Comparison of ENCODE assay signal across 3 cellular contexts in genomic region chr20:3843990-3844619, GRCh38. TPM values are rescaled to one million over a fixed set of nuclear protein-coding genes. Genes with fewer than 3 reads are reported as not detected.
DNase-seq lines count a peak whose midpoint lies in the region; ATAC-seq and TF ChIP-seq lines count a peak whose summit lies in the region.
"Not testable (repeated sequence)": the region's sequence is repeated elsewhere in the genome, so short reads cannot be mapped to it uniquely, and the experiment has no call there.

No MANE protein-coding gene starts in this region.

- H3K27ac Mint-ChIP-seq in HFFc6 (peak overlapping the region; percentile 41; the same call in 1 of the 2 replicates), T-helper 17 cell (peak overlapping the region; percentile 11)
- not testable (repeated sequence) for H3K27ac Mint-ChIP-seq in natural killer cell treated with Interleukin-12 subunit alpha and Interleukin-12 subunit beta and Interleukin-15 and Interleukin-18, amount 100 ng/mL, for 72 hours

- DNase-seq in HFFc6, T-helper 17 cell: not testable (repeated sequence)
- peak; percentile 15 for DNase-seq in natural killer cell treated with Interleukin-12 subunit alpha and Interleukin-12 subunit beta and Interleukin-15 and Interleukin-18, amount 100 ng/mL, for 72 hours (ENCODE audit: low spot score)

- TF ChIP-seq CTCF in HFFc6 (IDR thresholded peaks at IDR 0.05), result not testable (repeated sequence)

- H3K9me3 Mint-ChIP-seq in HFFc6; natural killer cell treated with Interleukin-12 subunit alpha and Interleukin-12 subunit beta and Interleukin-15 and Interleukin-18, amount 100 ng/mL, for 72 hours: not testable (repeated sequence)

- H3K4me1 Mint-ChIP-seq in HFFc6 (ENCODE audit: low read depth), result peaks cover 48% of the 10 kb centered on the region
- H3K4me1 Mint-ChIP-seq in T-helper 17 cell, result not testable (repeated sequence)
- peaks cover 14 to 16% of the 10 kb centered on the region in 2 donors for H3K4me1 Mint-ChIP-seq in natural killer cell treated with Interleukin-12 subunit alpha and Interleukin-12 subunit beta and Interleukin-15 and Interleukin-18, amount 100 ng/mL, for 72 hours (ENCODE audit: low read depth in 2 of 2)

- ATAC-seq in T-helper 17 cell; natural killer cell treated with Interleukin-12 subunit alpha and Interleukin-12 subunit beta and Interleukin-15 and Interleukin-18, amount 100 ng/mL, for 72 hours: not testable (repeated sequence)

- H3K36me3 Mint-ChIP-seq in HFFc6 (ENCODE audit: low read depth); T-helper 17 cell (ENCODE audit: low read depth); natural killer cell treated with Interleukin-12 subunit alpha and Interleukin-12 subunit beta and Interleukin-15 and Interleukin-18, amount 100 ng/mL, for 72 hours: not testable (repeated sequence)

- H3K4me3 Mint-ChIP-seq in HFFc6; natural killer cell treated with Interleukin-12 subunit alpha and Interleukin-12 subunit beta and Interleukin-15 and Interleukin-18, amount 100 ng/mL, for 72 hours: not testable (repeated sequence)
- H3K4me3 Mint-ChIP-seq in T-helper 17 cell, result peak overlapping the region; percentile 59

- not testable (repeated sequence) for H3K27me3 Mint-ChIP-seq in HFFc6 (ENCODE audit: insufficient read depth); T-helper 17 cell; natural killer cell treated with Interleukin-12 subunit alpha and Interleukin-12 subunit beta and Interleukin-15 and Interleukin-18, amount 100 ng/mL, for 72 hours

- not testable (repeated sequence) for H3K9me3 ChIP-seq in T-helper 17 cell (ENCODE audit: control insufficient read depth, low read length, poor library complexity, severe bottlenecking)

RNA-seq across cellular contexts. Expression of gene MAVS, which starts 2.5 kb away (rescaled TPM):
- 10 to 100 TPM; 38.8 to 44.8 (median 40.6) TPM for total RNA-seq in HFFc6 (2021; fragmentation: NEBNext Ultra II Directional; extraction: Animal tissue kit (Norgen Biotek cat#: 25700))
- 10 to 100 TPM; 20.1 to 21.1 TPM for total RNA-seq in T-helper 17 cell
- total RNA-seq in natural killer cell treated with Interleukin-12 subunit alpha and Interleukin-12 subunit beta and Interleukin-15 and Interleukin-18, amount 100 ng/mL, for 72 hours, result 10 to 100 TPM; 38.6 to 45.2 TPM

RNA-seq across cellular contexts. Expression of gene AP5S1, which starts 23.8 kb away (rescaled TPM):
- total RNA-seq in HFFc6 (2021; fragmentation: NEBNext Ultra II Directional; extraction: Animal tissue kit (Norgen Biotek cat#: 25700)), result 10 to 100 TPM; 17.7 to 21.7 (median 19.4) TPM
- total RNA-seq in T-helper 17 cell, result 10 to 100 TPM; 11.3 to 11.9 TPM
- 10 to 100 TPM; 13.5 to 19.7 TPM for total RNA-seq in natural killer cell treated with Interleukin-12 subunit alpha and Interleukin-12 subunit beta and Interleukin-15 and Interleukin-18, amount 100 ng/mL, for 72 hours

RNA-seq across cellular contexts. Expression of gene PANK2, which starts 45.1 kb away (rescaled TPM):
- total RNA-seq in HFFc6 (2021; fragmentation: NEBNext Ultra II Directional; extraction: Animal tissue kit (Norgen Biotek cat#: 25700)), result 10 to 100 TPM; 34.5 to 40.7 (median 38.3) TPM
- total RNA-seq in T-helper 17 cell, result 10 to 100 TPM; 47.2 to 53.0 TPM
- 10 to 100 TPM; 55.2 to 86.2 TPM for total RNA-seq in natural killer cell treated with Interleukin-12 subunit alpha and Interleukin-12 subunit beta and Interleukin-15 and Interleukin-18, amount 100 ng/mL, for 72 hours

RNA-seq across cellular contexts. Expression of gene CDC25B, which starts 48.0 kb away (rescaled TPM):
- 10 to 100 TPM; 44.9 to 92.6 (median 84.5) TPM for total RNA-seq in HFFc6 (2021; fragmentation: NEBNext Ultra II Directional; extraction: Animal tissue kit (Norgen Biotek cat#: 25700))
- 100 to 1,000 TPM; 220 to 223 TPM for total RNA-seq in T-helper 17 cell
- 10 to 100 TPM; 38.9 to 84.1 TPM for total RNA-seq in natural killer cell treated with Interleukin-12 subunit alpha and Interleukin-12 subunit beta and Interleukin-15 and Interleukin-18, amount 100 ng/mL, for 72 hours

RNA-seq across cellular contexts. Expression of gene CENPB, which starts 57.6 kb away (rescaled TPM):
- total RNA-seq in HFFc6 (2021; fragmentation: NEBNext Ultra II Directional; extraction: Animal tissue kit (Norgen Biotek cat#: 25700)), result 100 to 1,000 TPM; 109 to 128 (median 117) TPM
- total RNA-seq in T-helper 17 cell, result 10 to 100 TPM; 36.9 to 40.2 TPM
- total RNA-seq in natural killer cell treated with Interleukin-12 subunit alpha and Interleukin-12 subunit beta and Interleukin-15 and Interleukin-18, amount 100 ng/mL, for 72 hours, result 100 to 1,000 TPM in 1 of 2 donors, 10 to 100 TPM in 1; 75.4 to 118 TPM
